In the genomic region with DNA sequence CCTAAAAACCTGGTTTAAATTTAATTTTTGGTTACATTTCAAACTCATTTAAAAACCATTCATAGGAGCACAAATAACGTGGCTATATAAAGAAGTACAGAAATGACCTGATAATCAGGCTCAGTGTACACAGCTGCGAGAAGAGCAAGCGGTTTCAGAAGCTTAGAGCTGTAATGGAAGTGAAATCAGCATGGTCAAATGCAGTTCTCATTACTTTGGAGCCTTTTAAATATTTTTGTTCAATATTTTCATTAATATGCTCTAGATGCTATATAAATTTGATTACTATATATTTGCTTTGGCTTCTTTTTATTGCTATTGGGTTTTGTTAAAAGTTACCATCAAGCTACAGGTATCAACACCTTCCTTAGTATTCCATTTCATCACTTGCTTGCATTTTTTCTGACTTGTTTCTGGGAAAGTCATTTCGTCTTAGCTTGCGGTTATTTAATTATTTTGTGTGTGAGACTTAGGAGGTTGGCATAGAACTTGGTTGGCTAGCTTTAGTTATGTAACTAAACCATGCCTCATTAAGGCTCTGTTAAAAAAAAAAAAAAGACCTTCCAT, we compare ENCODE assay signal across 13 cellular contexts. TPM values are rescaled to one million over a fixed set of nuclear protein-coding genes. Genes with fewer than 3 reads are reported as not detected.
DNase-seq lines count a peak whose midpoint lies in the region; ATAC-seq and TF ChIP-seq lines count a peak whose summit lies in the region.
"Had no signal": no experiment of that assay in that cellular context is flagged by ENCODE, and none has a peak within 500 bp of the region (broad histone marks: within the 10 kb centered on the region; RNA-seq: fewer than 3 reads in every experiment).

No MANE protein-coding gene starts in this region.

- H3K4me3 Mint-ChIP-seq in activated CD8-positive, alpha-beta memory T cell treated with anti-CD3 and anti-CD28 coated beads, Interleukin-2, amount 10 ng/mL, durations not matched to agents 7 days and 5 days, result no peak overlapping the region
- H3K4me3 Mint-ChIP-seq: activated naive CD8-positive, alpha-beta T cell treated with anti-CD3 and anti-CD28 coated beads, Interleukin-2, amount 10 ng/mL, durations not matched to agents 7 days and 5 days had no signal

- intact Hi-C loops in psoas muscle (cut with DNase I), result no loop called here

- no peaks in the 10 kb centered on the region for H3K27me3 Mint-ChIP-seq in activated CD8-positive, alpha-beta memory T cell treated with anti-CD3 and anti-CD28 coated beads, Interleukin-2, amount 10 ng/mL, durations not matched to agents 7 days and 5 days
- H3K27me3 Mint-ChIP-seq: activated naive CD8-positive, alpha-beta T cell treated with anti-CD3 and anti-CD28 coated beads, Interleukin-2, amount 10 ng/mL, durations not matched to agents 7 days and 5 days had no signal

- DNase-seq in psoas muscle, result no peak
- no peak for DNase-seq in NCI-H510A treated with DMSO at 0.1 percent for 48 hours (lab: John Stamatoyannopoulos, UW)
- DNase-seq in Kasumi-1 (lab: John Stamatoyannopoulos, UW), result no peak
- no peak for DNase-seq in activated CD8-positive, alpha-beta memory T cell treated with anti-CD3 and anti-CD28 coated beads, Interleukin-2, amount 10 ng/mL, durations not matched to agents 7 days and 5 days
- DNase-seq: activated naive CD8-positive, alpha-beta T cell treated with anti-CD3 and anti-CD28 coated beads, Interleukin-2, amount 10 ng/mL, durations not matched to agents 7 days and 5 days; DND-41; WERI-Rb-1 had no signal

- no peak for TF ChIP-seq CTCF in psoas muscle (IDR thresholded peaks at IDR 0.05)

- H3K36me3 Mint-ChIP-seq in activated CD8-positive, alpha-beta memory T cell treated with anti-CD3 and anti-CD28 coated beads, Interleukin-2, amount 10 ng/mL, durations not matched to agents 7 days and 5 days, result peaks cover 11% of the 10 kb centered on the region

- no peak overlapping the region for H3K27ac Mint-ChIP-seq in activated CD8-positive, alpha-beta memory T cell treated with anti-CD3 and anti-CD28 coated beads, Interleukin-2, amount 10 ng/mL, durations not matched to agents 7 days and 5 days
- H3K27ac Mint-ChIP-seq: activated naive CD8-positive, alpha-beta T cell treated with anti-CD3 and anti-CD28 coated beads, Interleukin-2, amount 10 ng/mL, durations not matched to agents 7 days and 5 days had no signal

- no peaks in the 10 kb centered on the region for H3K9me3 Mint-ChIP-seq in activated CD8-positive, alpha-beta memory T cell treated with anti-CD3 and anti-CD28 coated beads, Interleukin-2, amount 10 ng/mL, durations not matched to agents 7 days and 5 days (ENCODE audit: low read depth)
- H3K9me3 Mint-ChIP-seq: activated naive CD8-positive, alpha-beta T cell treated with anti-CD3 and anti-CD28 coated beads, Interleukin-2, amount 10 ng/mL, durations not matched to agents 7 days and 5 days had no signal

- no peaks in the 10 kb centered on the region for H3K4me1 ChIP-seq in endocrine pancreas (ENCODE audit: control insufficient read depth, insufficient read depth, low read length)
- no peaks in the 10 kb centered on the region for H3K4me1 ChIP-seq in psoas muscle

- CTCF ChIA-PET in activated CD8-positive, alpha-beta memory T cell treated with anti-CD3 and anti-CD28 coated beads, Interleukin-2, amount 10 ng/mL, durations not matched to agents 7 days and 5 days (lab: Charles Lee), result interaction anchor here (0.6 to 1.2 kb wide), 4 partner anchors 59 to 991 kb away, joined by 3 to 4 read pairs (median 4); no protein-coding TSS in a partner anchor

- H3K4me3 ChIP-seq in endocrine pancreas (ENCODE audit: control insufficient read depth, insufficient read depth, low read length) (peak overlapping the region; percentile 5), psoas muscle (no peak overlapping the region)

- H3K9me3 ChIP-seq in endocrine pancreas (ENCODE audit: control insufficient read depth, low read length) (no peaks in the 10 kb centered on the region), psoas muscle (no peaks in the 10 kb centered on the region)

- H3K27me3 ChIP-seq in endocrine pancreas (ENCODE audit: control insufficient read depth, insufficient read depth, low read length), result no peaks in the 10 kb centered on the region
- no peaks in the 10 kb centered on the region for H3K27me3 ChIP-seq in psoas muscle (ENCODE audit: insufficient read depth in 3 of 3, low read length in 2 of 3)

- 74 to 87% (median 76%) methylated on average over 5 of the region's 5 CpGs for WGBS in psoas muscle, 3 donors

- ATAC-seq in GM18909 (IDR thresholded peaks at IDR 0.05; ENCODE audit: poor library complexity, unreplicated experiment), result peak; percentile 82
- peak; percentile 92 for ATAC-seq in GM21723 (IDR thresholded peaks at IDR 0.05; ENCODE audit: unreplicated experiment)
- ATAC-seq in HG03159 (IDR thresholded peaks at IDR 0.05; ENCODE audit: unreplicated experiment), result peak; percentile 79
- ATAC-seq in psoas muscle, result no peak
- no peak for ATAC-seq in activated CD8-positive, alpha-beta memory T cell treated with anti-CD3 and anti-CD28 coated beads, Interleukin-2, amount 10 ng/mL, durations not matched to agents 7 days and 5 days
- ATAC-seq: HCT116, sciatic nerve had no signal

- H3K9ac ChIP-seq in endocrine pancreas (ENCODE audit: control insufficient read depth, insufficient read depth, low read length), result no peak overlapping the region

- no peak overlapping the region for H3K27ac ChIP-seq in psoas muscle
- H3K27ac ChIP-seq: WERI-Rb-1 had no signal

- H3K4me1 Mint-ChIP-seq in activated CD8-positive, alpha-beta memory T cell treated with anti-CD3 and anti-CD28 coated beads, Interleukin-2, amount 10 ng/mL, durations not matched to agents 7 days and 5 days, result peaks cover 8% of the 10 kb centered on the region

- no peaks in the 10 kb centered on the region for H3K36me3 ChIP-seq in endocrine pancreas (ENCODE audit: control insufficient read depth, insufficient read depth, low read length)
- H3K36me3 ChIP-seq in psoas muscle (ENCODE audit: insufficient read depth in 1 of 2, low read depth in 1 of 2), result peaks cover 5 to 66% of the 10 kb centered on the region in 2 donors

RNA-seq across cellular contexts. Expression of a gene that starts 58.7 kb away (rescaled TPM):
- 10 to 100 TPM; 12.2 to 15.6 (median 13.0) TPM for total RNA-seq in psoas muscle
- 10 to 100 TPM; 12.0 to 26.8 (median 13.1) TPM for polyA plus RNA-seq in psoas muscle
- total RNA-seq in activated CD8-positive, alpha-beta memory T cell treated with anti-CD3 and anti-CD28 coated beads, Interleukin-2, amount 10 ng/mL, durations not matched to agents 7 days and 5 days, result 10 to 100 TPM; 32.9 to 43.5 TPM

Comparison
In these comparisons a context has a peak if more than half of its experiments do, and no peak if none do; other contexts are left out.
1. ATAC-seq: peak in GM18909 (single experiment), GM21723 (single experiment) and HG03159 (single experiment); none in psoas muscle (0 of 4) and activated CD8-positive, alpha-beta memory T cell treated with anti-CD3 and anti-CD28 coated beads, Interleukin-2, amount 10 ng/mL, durations not matched to agents 7 days and 5 days (single experiment).